Comparison of ENCODE assay signal across 8 cellular contexts in genomic region chrX:155881158-155881993, GRCh38. TPM values are rescaled to one million over a fixed set of nuclear protein-coding genes. Genes with fewer than 3 reads are reported as not detected.
DNase-seq lines count a peak whose midpoint lies in the region; ATAC-seq, FAIRE-seq and TF ChIP-seq lines count a peak whose summit lies in the region.

VAMP7 (plus strand) TSS chrX:155881345; CDS start chrX:155889467, 8,122 bp downstream.

- peak within 1 kb of the TSS; percentile 70 for H3K4me2 ChIP-seq in neural cell (ENCODE audit: low read length)

- peaks cover 0 to 10% of the 10 kb centered on the region in 2 donors for H3K9me3 Mint-ChIP-seq in stimulated activated naive CD8-positive, alpha-beta T cell treated with anti-CD3 and anti-CD28 coated beads, Interleukin-15, amount 100 ng/mL, for 72 hours

- H3K4me1 Mint-ChIP-seq in stimulated activated naive CD8-positive, alpha-beta T cell treated with anti-CD3 and anti-CD28 coated beads, Interleukin-15, amount 100 ng/mL, for 72 hours = peaks cover 15% of the 10 kb centered on the region

- peak within 1 kb of the TSS; percentile 87 to 97 for H3K27ac Mint-ChIP-seq in stimulated activated naive CD8-positive, alpha-beta T cell treated with anti-CD3 and anti-CD28 coated beads, Interleukin-15, amount 100 ng/mL, for 72 hours

- H3K4me3 ChIP-seq in fibroblast of the aortic adventitia (ENCODE audit: low read depth, low read length) (peak within 1 kb of the TSS; percentile 78), neural cell (ENCODE audit: low read length) (peak within 1 kb of the TSS; percentile 77)

- peak; percentile 96 for FAIRE-seq in H54 (lab: Jason Lieb, UNC)

- no peak for TF ChIP-seq RAD21 in neural cell (conservative IDR thresholded peaks at IDR 0.05)

- H3K27ac ChIP-seq in neural cell (ENCODE audit: low read length) = peak within 1 kb of the TSS; percentile 35

- peak within 1 kb of the TSS; percentile 79 to 94 for H3K4me3 Mint-ChIP-seq in stimulated activated naive CD8-positive, alpha-beta T cell treated with anti-CD3 and anti-CD28 coated beads, Interleukin-15, amount 100 ng/mL, for 72 hours

- H3K9ac ChIP-seq in neural cell (ENCODE audit: low read length) = peak within 1 kb of the TSS; percentile 68

- no peaks in the 10 kb centered on the region for H3K27me3 Mint-ChIP-seq in stimulated activated naive CD8-positive, alpha-beta T cell treated with anti-CD3 and anti-CD28 coated beads, Interleukin-15, amount 100 ng/mL, for 72 hours

- peak; percentile 36 for TF ChIP-seq EP300 in neural cell (conservative IDR thresholded peaks at IDR 0.05; ENCODE audit: poor library complexity, severe bottlenecking)

- H3K79me2 ChIP-seq in neural cell (replicated peaks; ENCODE audit: insufficient read depth, low read length) = no peaks in the 10 kb centered on the region

- peak; percentile 82 for TF ChIP-seq POLR2A in H54 (IDR thresholded peaks at IDR 0.05; ENCODE audit: low read depth, low read length)
- peak; percentile 73 for TF ChIP-seq POLR2A in Raji (IDR thresholded peaks at IDR 0.05; ENCODE audit: insufficient read depth, low read depth, low read length)

- no peaks in the 10 kb centered on the region for H3K27me3 ChIP-seq in neural cell (ENCODE audit: insufficient read depth, low read depth, low read length)

- no peaks in the 10 kb centered on the region for H3F3A ChIP-seq in neural cell (ENCODE audit: insufficient read depth, low read length, poor library complexity, severe bottlenecking)

- peak within 1 kb of the TSS; percentile 73 for H2AFZ ChIP-seq in neural cell (ENCODE audit: low read depth, low read length)

- H3K9me2 ChIP-seq in neural cell (ENCODE audit: insufficient read depth, low read length) = no peaks in the 10 kb centered on the region

- no peaks in the 10 kb centered on the region for H3K9me3 ChIP-seq in neural cell (ENCODE audit: low read length)

- no peaks in the 10 kb centered on the region for H3K36me3 ChIP-seq in neural cell (ENCODE audit: insufficient read depth, low read length)

- DNase-seq in ELR (ENCODE audit: low read depth) = peak; percentile 89
- DNase-seq in H54 (ENCODE audit: insufficient read length, low spot score) = peak; percentile 68
- DNase-seq in LoVo (ENCODE audit: low spot score) = peak; percentile 83
- DNase-seq in activated T-helper 9 cell treated with anti-CD3 and anti-CD28 coated beads, Interleukin-2, amount 50 U/mL, for 16 hours (ENCODE audit: low read depth) = peak; percentile 68
- DNase-seq in fibroblast of the aortic adventitia (ENCODE audit: low read depth) = peak; percentile 81
- peak; percentile 64 to 80 for DNase-seq in stimulated activated naive CD8-positive, alpha-beta T cell treated with anti-CD3 and anti-CD28 coated beads, Interleukin-15, amount 100 ng/mL, for 72 hours

- peak; percentile 98 for ATAC-seq in stimulated activated naive CD8-positive, alpha-beta T cell treated with anti-CD3 and anti-CD28 coated beads, Interleukin-15, amount 100 ng/mL, for 72 hours

- TF ChIP-seq CTCF in fibroblast of the aortic adventitia (IDR thresholded peaks at IDR 0.05; ENCODE audit: insufficient read depth, low read length) (no peak), neural cell (IDR thresholded peaks at IDR 0.05; ENCODE audit: poor library complexity, severe bottlenecking) (no peak)

- no peaks in the 10 kb centered on the region for H4K20me1 ChIP-seq in neural cell (ENCODE audit: insufficient read depth)

TF ChIP-seq in neural cell, 6 proteins besides CTCF, POLR2A, EP300 and RAD21:
- TF ChIP-seq POLR2AphosphoS5 (IDR thresholded peaks at IDR 0.05) (peak; percentile 68), MXI1 (conservative IDR thresholded peaks at IDR 0.05; ENCODE audit: poor library complexity, severe bottlenecking) (peak; percentile 66), SMC3 (conservative IDR thresholded peaks at IDR 0.05; ENCODE audit: poor library complexity) (no peak), TAF1 (IDR thresholded peaks at IDR 0.05; ENCODE audit: low read depth) (no peak), EZH2 (IDR thresholded peaks at IDR 0.05; ENCODE audit: borderline replicate concordance, insufficient read depth, low read length, poor library complexity, severe bottlenecking) (no peak)
- TF ChIP-seq, protein P1, sequence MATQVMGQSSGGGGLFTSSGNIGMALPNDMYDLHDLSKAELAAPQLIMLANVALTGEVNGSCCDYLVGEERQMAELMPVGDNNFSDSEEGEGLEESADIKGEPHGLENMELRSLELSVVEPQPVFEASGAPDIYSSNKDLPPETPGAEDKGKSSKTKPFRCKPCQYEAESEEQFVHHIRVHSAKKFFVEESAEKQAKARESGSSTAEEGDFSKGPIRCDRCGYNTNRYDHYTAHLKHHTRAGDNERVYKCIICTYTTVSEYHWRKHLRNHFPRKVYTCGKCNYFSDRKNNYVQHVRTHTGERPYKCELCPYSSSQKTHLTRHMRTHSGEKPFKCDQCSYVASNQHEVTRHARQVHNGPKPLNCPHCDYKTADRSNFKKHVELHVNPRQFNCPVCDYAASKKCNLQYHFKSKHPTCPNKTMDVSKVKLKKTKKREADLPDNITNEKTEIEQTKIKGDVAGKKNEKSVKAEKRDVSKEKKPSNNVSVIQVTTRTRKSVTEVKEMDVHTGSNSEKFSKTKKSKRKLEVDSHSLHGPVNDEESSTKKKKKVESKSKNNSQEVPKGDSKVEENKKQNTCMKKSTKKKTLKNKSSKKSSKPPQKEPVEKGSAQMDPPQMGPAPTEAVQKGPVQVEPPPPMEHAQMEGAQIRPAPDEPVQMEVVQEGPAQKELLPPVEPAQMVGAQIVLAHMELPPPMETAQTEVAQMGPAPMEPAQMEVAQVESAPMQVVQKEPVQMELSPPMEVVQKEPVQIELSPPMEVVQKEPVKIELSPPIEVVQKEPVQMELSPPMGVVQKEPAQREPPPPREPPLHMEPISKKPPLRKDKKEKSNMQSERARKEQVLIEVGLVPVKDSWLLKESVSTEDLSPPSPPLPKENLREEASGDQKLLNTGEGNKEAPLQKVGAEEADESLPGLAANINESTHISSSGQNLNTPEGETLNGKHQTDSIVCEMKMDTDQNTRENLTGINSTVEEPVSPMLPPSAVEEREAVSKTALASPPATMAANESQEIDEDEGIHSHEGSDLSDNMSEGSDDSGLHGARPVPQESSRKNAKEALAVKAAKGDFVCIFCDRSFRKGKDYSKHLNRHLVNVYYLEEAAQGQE (IDR thresholded peaks at IDR 0.05; ENCODE audit: borderline replicate concordance) = no peak

RNA-seq across cellular contexts. Expression of gene VAMP7, which starts in this region (rescaled TPM):
- total RNA-seq in fibroblast of the aortic adventitia (ENCODE audit: low replicate concordance) = 44.9 and 54.5 TPM in 2 replicates
- polyA plus RNA-seq in neural cell = 43.4 and 46.0 TPM in 2 replicates
- 28.5 and 36.5 TPM in 2 replicates for polyA minus RNA-seq in neural cell

Comparison
In these comparisons a context has a peak if more than half of its experiments do, and no peak if none do; other contexts are left out.
1. Peak in every context shown above with its lines: DNase-seq, ATAC-seq, H3K4me3 ChIP-seq and H3K27ac ChIP-seq.